Comparison of ENCODE assay signal across 23 cellular contexts in the genomic region with DNA sequence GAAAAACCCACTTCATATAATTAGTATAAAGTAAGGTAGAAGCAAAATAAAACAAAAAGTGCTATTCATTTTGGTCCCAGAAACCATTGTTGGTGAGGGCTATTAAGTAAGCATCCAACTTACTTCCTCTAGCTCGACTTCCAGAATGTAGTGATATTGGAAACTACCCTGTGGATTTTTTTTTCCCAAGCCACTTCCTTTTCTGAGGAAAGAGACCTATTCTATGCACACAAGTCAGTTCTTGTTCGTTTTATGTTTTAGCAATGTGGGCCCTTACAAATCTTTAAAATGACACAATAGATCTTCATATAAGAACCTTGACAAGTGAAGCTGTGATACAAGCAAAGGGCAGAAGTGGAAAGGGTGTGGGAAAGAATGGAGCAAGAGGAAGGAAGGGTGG.
DNase-seq lines count a peak whose midpoint lies in the region; ATAC-seq and TF ChIP-seq lines count a peak whose summit lies in the region.
"Had no signal": no experiment of that assay in that cellular context is flagged by ENCODE, and none has a peak within 500 bp of the region (broad histone marks: within the 10 kb centered on the region; RNA-seq: fewer than 3 reads in every experiment).

No MANE protein-coding gene starts in this region.

- POLR2A ChIA-PET in CD8-positive, alpha-beta memory T cell (lab: Charles Lee): interaction anchor here (0.8 kb wide), 1 partner anchor 48 kb away, joined by 3 read pairs; no protein-coding TSS in a partner anchor

- no peaks in the 10 kb centered on the region for H3K36me3 Mint-ChIP-seq in CD8-positive, alpha-beta memory T cell
- H3K36me3 Mint-ChIP-seq in activated CD8-positive, alpha-beta memory T cell treated with anti-CD3 and anti-CD28 coated beads, Interleukin-2, amount 10 ng/mL, durations not matched to agents 7 days and 5 days: peaks cover 22% of the 10 kb centered on the region
- H3K36me3 Mint-ChIP-seq: mesothelial cell of epicardium; stimulated activated naive B cell treated with anti-CD40 and anti-IgM and Interleukin-4, amounts not matched to agents 10 μg/mL and 1 μg/mL and 100 μg/mL, for 72 hours had no signal

- H3K27me3 Mint-ChIP-seq in CD8-positive, alpha-beta memory T cell: no peaks in the 10 kb centered on the region
- H3K27me3 Mint-ChIP-seq in activated CD8-positive, alpha-beta memory T cell treated with anti-CD3 and anti-CD28 coated beads, Interleukin-2, amount 10 ng/mL, durations not matched to agents 7 days and 5 days: no peaks in the 10 kb centered on the region
- H3K27me3 Mint-ChIP-seq: activated T-cell treated with anti-CD3 and anti-CD28 coated beads, Interleukin-2, amount 50 U/mL, for 24 hours; stimulated activated naive B cell treated with anti-CD40 and anti-IgM and Interleukin-4, amounts not matched to agents 10 μg/mL and 1 μg/mL and 100 μg/mL, for 72 hours had no signal

- H3K4me3 ChIP-seq in CD8-positive, alpha-beta memory T cell (ENCODE audit: low read length): no peak overlapping the region
- H3K4me3 ChIP-seq in esophagus squamous epithelium: no peak overlapping the region
- H3K4me3 ChIP-seq in prostate gland: no peak overlapping the region
- H3K4me3 ChIP-seq: gastroesophageal sphincter, GM23248, transverse colon had no signal

- ATAC-seq in activated CD8-positive, alpha-beta memory T cell treated with anti-CD3 and anti-CD28 coated beads, Interleukin-2, amount 10 ng/mL, durations not matched to agents 7 days and 5 days: no peak
- ATAC-seq: activated naive CD4-positive, alpha-beta T cell treated with anti-CD3 and anti-CD28 coated beads, Interleukin-2, amount 50 U/mL, for 72 hours; gastroesophageal sphincter; right cardiac atrium; stimulated activated naive B cell treated with anti-CD40 and anti-IgM and Interleukin-4, amounts not matched to agents 10 μg/mL and 1 μg/mL and 100 μg/mL, for 72 hours had no signal

- no peak overlapping the region for H3K27ac ChIP-seq in CD8-positive, alpha-beta memory T cell (ENCODE audit: low read depth, low read length)
- H3K27ac ChIP-seq in VCaP (peak overlapping the region; percentile 89; the same call in 1 of the 2 replicates), esophagus squamous epithelium (peak overlapping the region; percentile 24 to 89 (median 84)), prostate gland (peak overlapping the region; percentile 71 to 84)
- H3K27ac ChIP-seq: brain microvascular endothelial cell, GM23248 had no signal

- CTCF ChIA-PET in CD8-positive, alpha-beta memory T cell (lab: Charles Lee): interaction anchor here (0.7 to 3.2 kb wide), 2 partner anchors 9 to 239 kb away, joined by 3 to 14 read pairs; no protein-coding TSS in a partner anchor
- CTCF ChIA-PET in activated CD8-positive, alpha-beta memory T cell treated with anti-CD3 and anti-CD28 coated beads, Interleukin-2, amount 10 ng/mL, durations not matched to agents 7 days and 5 days (lab: Charles Lee): no interaction called here

- H3K9me3 Mint-ChIP-seq in CD8-positive, alpha-beta memory T cell: no peaks in the 10 kb centered on the region
- no peaks in the 10 kb centered on the region for H3K9me3 Mint-ChIP-seq in activated CD8-positive, alpha-beta memory T cell treated with anti-CD3 and anti-CD28 coated beads, Interleukin-2, amount 10 ng/mL, durations not matched to agents 7 days and 5 days (ENCODE audit: low read depth)
- H3K9me3 Mint-ChIP-seq: activated T-cell treated with anti-CD3 and anti-CD28 coated beads, Interleukin-2, amount 50 U/mL, for 24 hours; mesothelial cell of epicardium; stimulated activated naive B cell treated with anti-CD40 and anti-IgM and Interleukin-4, amounts not matched to agents 10 μg/mL and 1 μg/mL and 100 μg/mL, for 72 hours had no signal

- H3K4me1 Mint-ChIP-seq in CD8-positive, alpha-beta memory T cell: peaks cover 87 to 94% (median 92%) of the 10 kb centered on the region in 3 donors
- peaks cover 72% of the 10 kb centered on the region for H3K4me1 Mint-ChIP-seq in activated CD8-positive, alpha-beta memory T cell treated with anti-CD3 and anti-CD28 coated beads, Interleukin-2, amount 10 ng/mL, durations not matched to agents 7 days and 5 days

- peak overlapping the region in 5 of 7 donors; percentile 24 to 75 (median 42) for H3K4me3 Mint-ChIP-seq in CD8-positive, alpha-beta memory T cell
- H3K4me3 Mint-ChIP-seq in activated CD8-positive, alpha-beta memory T cell treated with anti-CD3 and anti-CD28 coated beads, Interleukin-2, amount 10 ng/mL, durations not matched to agents 7 days and 5 days: no peak overlapping the region
- H3K4me3 Mint-ChIP-seq: activated T-cell treated with anti-CD3 and anti-CD28 coated beads, Interleukin-2, amount 50 U/mL, for 24 hours; mesothelial cell of epicardium; stimulated activated naive B cell treated with anti-CD40 and anti-IgM and Interleukin-4, amounts not matched to agents 10 μg/mL and 1 μg/mL and 100 μg/mL, for 72 hours had no signal

- intact Hi-C loops in esophagus squamous epithelium (cut with DNase I) (no loop called here), prostate gland (cut with DNase I) (loop anchor here (10.0 kb wide), 1 partner anchor 155 kb away; no protein-coding TSS in a partner anchor)

- no peak for DNase-seq in CD8-positive, alpha-beta memory T cell
- DNase-seq in esophagus squamous epithelium (lab: John Stamatoyannopoulos, UW) (no peak), prostate gland (ENCODE audit: low spot score) (no peak), NCI-H524 (lab: John Stamatoyannopoulos, UW) (no peak), islet precursor cell (no peak), NCI-H2227 treated with DMSO at 0.1 percent for 48 hours (lab: John Stamatoyannopoulos, UW) (no peak)
- DNase-seq in activated CD8-positive, alpha-beta memory T cell treated with anti-CD3 and anti-CD28 coated beads, Interleukin-2, amount 10 ng/mL, durations not matched to agents 7 days and 5 days: no peak
- DNase-seq: activated T-cell treated with anti-CD3 and anti-CD28 coated beads, Interleukin-2, amount 50 U/mL, for 24 hours; brain microvascular endothelial cell; cortex of kidney; EL; GM23248; Karpas-422; NCI-H1105; NCI-H2081; NCI-H510A treated with DMSO at 0.1 percent for 48 hours; right cardiac atrium; stimulated activated naive B cell treated with anti-CD40 and anti-IgM and Interleukin-4, amounts not matched to agents 10 μg/mL and 1 μg/mL and 100 μg/mL, for 72 hours; transverse colon had no signal

- no peaks in the 10 kb centered on the region for H3K36me3 ChIP-seq in CD8-positive, alpha-beta memory T cell (ENCODE audit: insufficient read depth, low read length)
- H3K36me3 ChIP-seq in esophagus squamous epithelium (no peaks in the 10 kb centered on the region), prostate gland (no peaks in the 10 kb centered on the region)
- H3K36me3 ChIP-seq: brain microvascular endothelial cell, gastroesophageal sphincter, transverse colon had no signal

- no peaks in the 10 kb centered on the region for H3K9me3 ChIP-seq in CD8-positive, alpha-beta memory T cell (ENCODE audit: low read length)
- H3K9me3 ChIP-seq in esophagus squamous epithelium (no peaks in the 10 kb centered on the region), prostate gland (no peaks in the 10 kb centered on the region)
- H3K9me3 ChIP-seq: gastroesophageal sphincter, transverse colon had no signal

- peaks cover 66% of the 10 kb centered on the region for H3K4me1 ChIP-seq in CD8-positive, alpha-beta memory T cell (ENCODE audit: insufficient read depth, low read length)
- H3K4me1 ChIP-seq in esophagus squamous epithelium (peaks cover 52 to 97% (median 71%) of the 10 kb centered on the region in 3 donors), prostate gland (replicated peaks) (peaks cover 16% of the 10 kb centered on the region)

- TF ChIP-seq POLR2A in esophagus squamous epithelium (IDR thresholded peaks at IDR 0.05) (no peak), prostate gland (IDR thresholded peaks at IDR 0.05) (no peak)

- TF ChIP-seq CTCF in VCaP (conservative IDR thresholded peaks at IDR 0.05) (no peak), esophagus squamous epithelium (IDR thresholded peaks at IDR 0.05) (no peak), prostate gland (IDR thresholded peaks at IDR 0.05) (no peak)

- WGBS in esophagus squamous epithelium, 2 donors: 18 to 23% methylated on average over 2 of the region's 2 CpGs
- 46% methylated on average over 2 of the region's 2 CpGs for WGBS in prostate gland

- H3K27me3 ChIP-seq in CD8-positive, alpha-beta memory T cell (ENCODE audit: insufficient read depth, low read length, poor library complexity, severe bottlenecking): no peaks in the 10 kb centered on the region
- no peaks in the 10 kb centered on the region for H3K27me3 ChIP-seq in esophagus squamous epithelium
- H3K27me3 ChIP-seq in prostate gland (replicated peaks; ENCODE audit: insufficient read depth): no peaks in the 10 kb centered on the region
- H3K27me3 ChIP-seq: brain microvascular endothelial cell, gastroesophageal sphincter, transverse colon had no signal

- H3K27ac Mint-ChIP-seq in CD8-positive, alpha-beta memory T cell: peak overlapping the region in 7 of 8 donors; percentile 24 to 81 (median 63)
- no peak overlapping the region for H3K27ac Mint-ChIP-seq in activated CD8-positive, alpha-beta memory T cell treated with anti-CD3 and anti-CD28 coated beads, Interleukin-2, amount 10 ng/mL, durations not matched to agents 7 days and 5 days
- H3K27ac Mint-ChIP-seq: mesothelial cell of epicardium; stimulated activated naive B cell treated with anti-CD40 and anti-IgM and Interleukin-4, amounts not matched to agents 10 μg/mL and 1 μg/mL and 100 μg/mL, for 72 hours had no signal
